ENCODE assay signal across 23 cellular contexts in genomic region chr9:15741015-15741414, GRCh38.
"Had no signal": no experiment of that assay in that cellular context is flagged by ENCODE, and none has a peak within 500 bp of the region (broad histone marks: within the 10 kb centered on the region; RNA-seq: fewer than 3 reads in every experiment).

No MANE protein-coding gene starts in this region.

- H3K4me3 ChIP-seq: K562, SJSA1, SK-N-MC had no signal

- ATAC-seq: K562 had no signal

- H3K9me3 ChIP-seq: SJSA1 had no signal

- DNase-seq: Kasumi-1, NCI-H1092, NCI-H1105 treated with DMSO at 0.1 percent for 48 hours, NCI-H1417 treated with DMSO at 0.1 percent for 48 hours, NCI-H146, NCI-H1694 treated with DMSO at 0.1 percent for 48 hours, NCI-H1930, NCI-H2081, NCI-H2107, NCI-H226, NCI-H446, NCI-H510A, NCI-H524 treated with DMSO at 0.1 percent for 48 hours, NCI-H69, NCI-H774, Right ventricle myocardium superior, RPMI8226, SIG-M5 had no signal

- H3K27ac ChIP-seq: KMS-11, SJSA1, SK-N-MC had no signal

- H3K9ac ChIP-seq: KMS-11 had no signal

- H3K36me3 ChIP-seq: SJSA1 had no signal

- FAIRE-seq: K562, RCC 7860 had no signal

- H3K4me2 ChIP-seq: KMS-11 had no signal

- H3K27me3 ChIP-seq: SJSA1 had no signal

- H3K4me1 ChIP-seq: SJSA1 had no signal
